ENCODE assay signal across 19 cellular contexts in genomic region chr3:131960324-131960723, GRCh38.
DNase-seq lines count a peak whose midpoint lies in the region; ATAC-seq, FAIRE-seq and TF ChIP-seq lines count a peak whose summit lies in the region.
"Had no signal": no experiment of that assay in that cellular context is flagged by ENCODE, and none has a peak within 500 bp of the region (broad histone marks: within the 10 kb centered on the region; RNA-seq: fewer than 3 reads in every experiment).

No MANE protein-coding gene starts in this region.

- no peaks in the 10 kb centered on the region for H3K9me1 ChIP-seq in IMR-90 (ENCODE audit: insufficient read depth, low read length)

- H4K20me1 ChIP-seq in IMR-90 (ENCODE audit: insufficient read depth, low read length) = no peaks in the 10 kb centered on the region

- in situ Hi-C loops in IMR-90 (cut with MboI; ENCODE audit: low sequenced_read_pairs) = no loop called here

- WGBS in A549 (ENCODE audit: missing lambda C conversion rate) = 0% methylated on average over 1 of the region's 1 CpG
- WGBS in IMR-90 (ENCODE audit: extremely low coverage in 2 of 2, insufficient read length in 1 of 2), 2 experiments = no CpG with 5 or more reads among the region's 1 CpG

- H3K4me1 ChIP-seq in A549 (peaks cover 19% of the 10 kb centered on the region; the same call in 2 of the 3 replicates), IMR-90 (ENCODE audit: control insufficient read depth, insufficient read depth, low read length) (no peaks in the 10 kb centered on the region), adipocyte (ENCODE audit: control insufficient read depth, insufficient read depth, low read length) (peaks cover 18% of the 10 kb centered on the region)

- H3K9me3 ChIP-seq in A549 (no peaks in the 10 kb centered on the region), IMR-90 (ENCODE audit: control insufficient read depth, insufficient read depth, low read length) (no peaks in the 10 kb centered on the region), adipocyte (ENCODE audit: control insufficient read depth, low read length) (no peaks in the 10 kb centered on the region)

- DNase-seq in A549 (ENCODE audit: low read depth in 1 of 2, low spot score in 1 of 2) (no peak), IMR-90 (peak; percentile 15), adipocyte (ENCODE audit: low read depth) (peak; percentile 15), fibroblast of villous mesenchyme (ENCODE audit: low read depth) (peak; percentile 64), NCI-H2107 treated with DMSO at 0.1 percent for 48 hours (lab: John Stamatoyannopoulos, UW; ENCODE audit: unreplicated experiment) (no peak), DMS79 (lab: John Stamatoyannopoulos, UW) (no peak)
- DNase-seq: activated CD4-positive, alpha-beta T cell treated with anti-CD3 and anti-CD28 coated beads for 48 hours; activated naive CD4-positive, alpha-beta T cell treated with anti-CD3 and anti-CD28 coated beads for 36 hours; activated T-cell treated with anti-CD3 and anti-CD28 coated beads for 4 hours; CD8-positive, alpha-beta memory T cell; erythroblast; left colon; NCI-H1048; NCI-H82; Right ventricle myocardium superior had no signal

- H3K23ac ChIP-seq in IMR-90 (ENCODE audit: low read depth, low read length) = no peak overlapping the region

- no TSS peak for BruUV-seq in IMR-90 (replicated peaks; lab: Mats Ljungman, UMichigan)

- H3K79me1 ChIP-seq in IMR-90 (ENCODE audit: low read depth in 1 of 2, low read length in 2 of 2) = no peaks in the 10 kb centered on the region

- TF ChIP-seq RAD21 in A549 (conservative IDR thresholded peaks at IDR 0.05 in 1 of 2, IDR thresholded peaks at IDR 0.05 in 1 of 2) (no peak), IMR-90 (IDR thresholded peaks at IDR 0.05; ENCODE audit: low read length) (no peak)

- H2BK120ac ChIP-seq in IMR-90 (ENCODE audit: low read depth, low read length) = no peak overlapping the region

- intact Hi-C loops in IMR-90 (cut with micrococcal nuclease) = no loop called here

- CTCF ChIA-PET in A549 (lab: Yijun Ruan, JAX) = no interaction called here
- CTCF ChIA-PET in IMR-90 (lab: Yijun Ruan, JAX) = no interaction called here

- no peak overlapping the region for H4K91ac ChIP-seq in IMR-90 (ENCODE audit: insufficient read depth, low read depth, low read length)

- H2AK5ac ChIP-seq in IMR-90 (ENCODE audit: low read depth, low read length) = no peak overlapping the region

- H3K4me3 ChIP-seq in A549 = no peak overlapping the region
- H3K4me3 ChIP-seq in IMR-90 (ENCODE audit: insufficient read depth, low read depth, low read length) = no peak overlapping the region
- H3K4me3 ChIP-seq in adipocyte (ENCODE audit: low read length) = peak overlapping the region; percentile 57
- no peak overlapping the region for H3K4me3 ChIP-seq in fibroblast of villous mesenchyme (ENCODE audit: low read depth, low read length)
- H3K4me3 ChIP-seq: smooth muscle cell had no signal

- H3K9ac ChIP-seq in IMR-90 (ENCODE audit: low read depth, low read length) = no peak overlapping the region
- peak overlapping the region; percentile 69 for H3K9ac ChIP-seq in adipocyte (ENCODE audit: low read length)

- H3K36me3 ChIP-seq in IMR-90 (ENCODE audit: control insufficient read depth, insufficient read depth, low read length) = no peaks in the 10 kb centered on the region
- no peaks in the 10 kb centered on the region for H3K36me3 ChIP-seq in adipocyte (ENCODE audit: control insufficient read depth, insufficient read depth, low read length, severe bottlenecking)

- POLR2A ChIA-PET in A549 (lab: Yijun Ruan, JAX) (no interaction called here), IMR-90 (lab: Charles Lee; ENCODE audit: unreplicated experiment) (no interaction called here)

- no peak overlapping the region for H2BK15ac ChIP-seq in IMR-90 (ENCODE audit: low read depth, low read length)

- no peak for FAIRE-seq in A549 (lab: Jason Lieb, UNC)

- no peak overlapping the region for H2BK20ac ChIP-seq in IMR-90 (ENCODE audit: low read depth, low read length)

- no peak overlapping the region for H3K56ac ChIP-seq in IMR-90 (ENCODE audit: extremely low read depth, insufficient read depth, low read length)

- H2AK9ac ChIP-seq in IMR-90 (replicated peaks; ENCODE audit: low read depth, low read length, poor library complexity) = no peak overlapping the region

- dilution Hi-C loops in IMR-90 (cut with HindIII; ENCODE audit: low sequenced_read_pairs, unreplicated experiment) = no loop called here

- no peak for TF ChIP-seq EP300 in A549 (IDR thresholded peaks at IDR 0.05)

- H3K4ac ChIP-seq in IMR-90 (ENCODE audit: low read depth, low read length) = no peak overlapping the region

- no peak for TF ChIP-seq CTCF in A549 (IDR thresholded peaks at IDR 0.05)
- TF ChIP-seq CTCF in IMR-90 (conservative IDR thresholded peaks at IDR 0.05; ENCODE audit: low read depth, low read length) = no peak
- no peak for TF ChIP-seq CTCF in fibroblast of villous mesenchyme (IDR thresholded peaks at IDR 0.05; ENCODE audit: insufficient read depth, low read depth, low read length)

- no peak overlapping the region for H4K5ac ChIP-seq in IMR-90 (ENCODE audit: low read depth, low read length)

- no peaks in the 10 kb centered on the region for H3K27me3 ChIP-seq in IMR-90 (ENCODE audit: control insufficient read depth, insufficient read depth, low read length)
- H3K27me3 ChIP-seq in adipocyte (replicated peaks; ENCODE audit: control insufficient read depth, insufficient read depth, low read length) = no peaks in the 10 kb centered on the region

- no peak overlapping the region for H3K14ac ChIP-seq in IMR-90 (replicated peaks; ENCODE audit: low read depth, low read length)

- ATAC-seq in A549 (0 out of 6 replicates have a peak, but pooled peaks of 1 of the 2 experiments have one; percentile 28), IMR-90 (ENCODE audit: low read depth) (peak; percentile 40; the same call in 1 of the 2 replicates), GM18858 (IDR thresholded peaks at IDR 0.05; ENCODE audit: unreplicated experiment) (no peak), HG03280 (IDR thresholded peaks at IDR 0.05; ENCODE audit: unreplicated experiment) (no peak)
- ATAC-seq: left colon; stimulated activated memory B cell treated with anti-CD40 and anti-IgM and Interleukin-4, amounts not matched to agents 10 μg/mL and 1 μg/mL and 100 μg/mL, for 72 hours had no signal

- H3K4me2 ChIP-seq in A549 = peak overlapping the region; percentile 47
- H3K4me2 ChIP-seq in IMR-90 (ENCODE audit: low read depth, low read length) = no peak overlapping the region
- H3K4me2 ChIP-seq: smooth muscle cell had no signal

- H4K8ac ChIP-seq in IMR-90 (ENCODE audit: low read depth in 2 of 2, low read length in 2 of 2) = no peak overlapping the region

- no peak for TF ChIP-seq POLR2A in A549 (IDR thresholded peaks at IDR 0.05; ENCODE audit: low read length)
- no peak for TF ChIP-seq POLR2A in IMR-90 (IDR thresholded peaks at IDR 0.05; ENCODE audit: low read depth, low read length)

- H2AFZ ChIP-seq in IMR-90 (replicated peaks; ENCODE audit: low read length, poor library complexity) = no peak overlapping the region

- H3K18ac ChIP-seq in IMR-90 (ENCODE audit: low read depth, low read length) = no peak overlapping the region

- H3K27ac ChIP-seq in A549 (peak overlapping the region in 1 of 2 experiments; percentile 62; a peak in 2 of 6 replicates), IMR-90 (ENCODE audit: insufficient read depth, low read length) (no peak overlapping the region)

- no peak overlapping the region for H2BK5ac ChIP-seq in IMR-90 (ENCODE audit: low read depth, low read length, poor library complexity, severe bottlenecking)

TF ChIP-seq in A549, 52 proteins besides CTCF, POLR2A, EP300 and RAD21 (continues in another document):
- TF ChIP-seq CEBPB (IDR thresholded peaks at IDR 0.05) (peak in 1 of 2 experiments; percentile 51; a peak in 1 of 4 replicates), HEYL (CRISPR knock-in tag; IDR thresholded peaks at IDR 0.05) (no peak), CBX2 (IDR thresholded peaks at IDR 0.05; ENCODE audit: borderline replicate concordance, low read depth) (no peak)

TF ChIP-seq in IMR-90, 13 proteins besides CTCF, POLR2A, EP300 and RAD21:
- TF ChIP-seq RFX5 (IDR thresholded peaks at IDR 0.05; ENCODE audit: low read depth, low read length) (no peak), MXI1 (IDR thresholded peaks at IDR 0.05; ENCODE audit: borderline replicate concordance, low read depth, low read length) (no peak), CHD1 (IDR thresholded peaks at IDR 0.05; ENCODE audit: low read depth, low read length) (no peak), SMC3 (IDR thresholded peaks at IDR 0.05; ENCODE audit: low read depth, low read length) (no peak), CEBPB (IDR thresholded peaks at IDR 0.05; ENCODE audit: low read depth, low read length) (peak; percentile 33; the same call in 1 of the 2 replicates), BHLHE40 (IDR thresholded peaks at IDR 0.05; ENCODE audit: low read depth, low read length) (no peak)
- TF ChIP-seq, protein P1, sequence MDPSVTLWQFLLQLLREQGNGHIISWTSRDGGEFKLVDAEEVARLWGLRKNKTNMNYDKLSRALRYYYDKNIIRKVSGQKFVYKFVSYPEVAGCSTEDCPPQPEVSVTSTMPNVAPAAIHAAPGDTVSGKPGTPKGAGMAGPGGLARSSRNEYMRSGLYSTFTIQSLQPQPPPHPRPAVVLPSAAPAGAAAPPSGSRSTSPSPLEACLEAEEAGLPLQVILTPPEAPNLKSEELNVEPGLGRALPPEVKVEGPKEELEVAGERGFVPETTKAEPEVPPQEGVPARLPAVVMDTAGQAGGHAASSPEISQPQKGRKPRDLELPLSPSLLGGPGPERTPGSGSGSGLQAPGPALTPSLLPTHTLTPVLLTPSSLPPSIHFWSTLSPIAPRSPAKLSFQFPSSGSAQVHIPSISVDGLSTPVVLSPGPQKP (IDR thresholded peaks at IDR 0.05; ENCODE audit: borderline replicate concordance, low read depth, low read length) = no peak
- TF ChIP-seq, protein P2, sequence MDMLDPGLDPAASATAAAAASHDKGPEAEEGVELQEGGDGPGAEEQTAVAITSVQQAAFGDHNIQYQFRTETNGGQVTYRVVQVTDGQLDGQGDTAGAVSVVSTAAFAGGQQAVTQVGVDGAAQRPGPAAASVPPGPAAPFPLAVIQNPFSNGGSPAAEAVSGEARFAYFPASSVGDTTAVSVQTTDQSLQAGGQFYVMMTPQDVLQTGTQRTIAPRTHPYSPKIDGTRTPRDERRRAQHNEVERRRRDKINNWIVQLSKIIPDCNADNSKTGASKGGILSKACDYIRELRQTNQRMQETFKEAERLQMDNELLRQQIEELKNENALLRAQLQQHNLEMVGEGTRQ (IDR thresholded peaks at IDR 0.05; ENCODE audit: low read depth, low read length) = no peak

Comparison
In these comparisons a context has a peak if more than half of its experiments do, and no peak if none do; other contexts are left out.
1. DNase-seq: peak in IMR-90 (single experiment), adipocyte (single experiment) and fibroblast of villous mesenchyme (single experiment); none in A549 (0 of 2), NCI-H2107 treated with DMSO at 0.1 percent for 48 hours (single experiment) and DMS79 (single experiment).